19 cellular contexts compared by ENCODE assay signal in genomic region chr1:186403632-186404031, GRCh38. TPM values are rescaled to one million over a fixed set of nuclear protein-coding genes. Genes with fewer than 3 reads are reported as not detected.
DNase-seq lines count a peak whose midpoint lies in the region; ATAC-seq, FAIRE-seq and TF ChIP-seq lines count a peak whose summit lies in the region.
"Had no signal": no experiment of that assay in that cellular context is flagged by ENCODE, and none has a peak within 500 bp of the region (broad histone marks: within the 10 kb centered on the region; RNA-seq: fewer than 3 reads in every experiment).

No MANE protein-coding gene starts in this region.

- TF ChIP-seq RAD21 in HCT116 (IDR thresholded peaks at IDR 0.05; ENCODE audit: low read depth), result no peak
- TF ChIP-seq RAD21 in SK-N-SH (IDR thresholded peaks at IDR 0.05; ENCODE audit: low read length), result no peak

- peaks cover 13% of the 10 kb centered on the region for H3K36me3 Mint-ChIP-seq in T-helper 17 cell (ENCODE audit: low read depth)

- no peak overlapping the region for H3K4me2 ChIP-seq in HCT116 (ENCODE audit: low read length)
- no peak overlapping the region for H3K4me2 ChIP-seq in endothelial cell of umbilical vein (ENCODE audit: insufficient read depth, low read length)
- no peak overlapping the region for H3K4me2 ChIP-seq in SK-N-SH
- H3K4me2 ChIP-seq: A549 had no signal

- H3K4me3 Mint-ChIP-seq in T-helper 17 cell, result no peak overlapping the region
- H3K4me3 Mint-ChIP-seq: CD8-positive, alpha-beta memory T cell; HFFc6 had no signal

- ATAC-seq in HCT116, result no peak
- ATAC-seq in T-helper 17 cell, result no peak

- DNase-seq in HCT116 (ENCODE audit: low read depth, low spot score) (no peak), T-helper 17 cell (no peak), endothelial cell of umbilical vein (ENCODE audit: low read depth, low spot score) (no peak), COR-L47 (lab: John Stamatoyannopoulos, UW) (no peak), NCI-H510A (lab: John Stamatoyannopoulos, UW) (no peak), hypothalamus (lab: John Stamatoyannopoulos, UW) (no peak), SK-N-SH (no peak)
- DNase-seq: BE2C; CD8-positive, alpha-beta memory T cell; DMS79; HFFc6 had no signal

- H3K36me3 ChIP-seq in HCT116 (ENCODE audit: control insufficient read depth in 1 of 2, insufficient read depth in 2 of 2, low read length in 2 of 2) (peaks cover 28 to 36% of the 10 kb centered on the region in 2 experiments), endothelial cell of umbilical vein (ENCODE audit: control insufficient read depth in 2 of 2, extremely low read depth in 1 of 2, insufficient read depth in 2 of 2, low read length in 2 of 2) (peaks cover 2 to 9% of the 10 kb centered on the region in 2 experiments), SK-N-SH (replicated peaks in 1 of 2; ENCODE audit: control insufficient read depth in 1 of 2, insufficient read depth in 2 of 2, low read length in 1 of 2) (peaks cover 49 to 62% of the 10 kb centered on the region in 2 experiments)

- TF ChIP-seq POLR2A in HCT116 (IDR thresholded peaks at IDR 0.05; ENCODE audit: borderline replicate concordance, extremely low read depth, insufficient read depth, insufficient read length), result no peak
- no peak for TF ChIP-seq POLR2A in endothelial cell of umbilical vein (IDR thresholded peaks at IDR 0.05; ENCODE audit: low read depth, low read length)

- no peak for TF ChIP-seq CTCF in HCT116 (IDR thresholded peaks at IDR 0.05 in 2 of 3, conservative IDR thresholded peaks at IDR 0.05 in 1 of 3; ENCODE audit: borderline replicate concordance in 1 of 3, insufficient read depth in 1 of 3, low read depth in 2 of 3, low read length in 2 of 3)
- TF ChIP-seq CTCF in endothelial cell of umbilical vein (IDR thresholded peaks at IDR 0.05; ENCODE audit: extremely low read depth in 1 of 2, insufficient read depth in 1 of 2, low read depth in 1 of 2, low read length in 2 of 2), result no peak
- no peak for TF ChIP-seq CTCF in SK-N-SH (IDR thresholded peaks at IDR 0.05)

- no peaks in the 10 kb centered on the region for H3K9me1 ChIP-seq in endothelial cell of umbilical vein (replicated peaks; ENCODE audit: control insufficient read depth, extremely low read depth, insufficient read depth, low read length)

- RAD21 ChIA-PET in HCT116 (lab: Charles Lee; ENCODE audit: low non-redundant PET in 1 of 2, low total read pairs in 2 of 2, uncharacterized antibody in 2 of 2, unreplicated experiment in 2 of 2), result no interaction called here

- BruUV-seq in HCT116 (replicated peaks; lab: Mats Ljungman, UMichigan) (TSS peak; percentile 5), endothelial cell of umbilical vein (replicated peaks; lab: Mats Ljungman, UMichigan) (no TSS peak)

- no peaks in the 10 kb centered on the region for H3K27me3 Mint-ChIP-seq in T-helper 17 cell
- H3K27me3 Mint-ChIP-seq: CD8-positive, alpha-beta memory T cell had no signal

- no peak for TF ChIP-seq EP300 in SK-N-SH (IDR thresholded peaks at IDR 0.05; ENCODE audit: borderline replicate concordance in 1 of 2, low read depth in 1 of 2, low read length in 1 of 2)

- dilution Hi-C loops in endothelial cell of umbilical vein (cut with MboI; ENCODE audit: extremely low pct_ligation_motif_present, low sequenced_read_pairs), result no loop called here

- H3K9ac ChIP-seq in HCT116 (ENCODE audit: low read length) (no peak overlapping the region), endothelial cell of umbilical vein (replicated peaks; ENCODE audit: extremely low read depth, insufficient read depth, low read length) (peak overlapping the region; percentile 3), SK-N-SH (no peak overlapping the region)

- H2AFZ ChIP-seq in HCT116 (ENCODE audit: low read depth, low read length, poor library complexity, severe bottlenecking) (no peak overlapping the region), endothelial cell of umbilical vein (ENCODE audit: low read depth, low read length) (no peak overlapping the region), SK-N-SH (ENCODE audit: low read depth) (no peak overlapping the region)

- H3K4me3 ChIP-seq in HCT116 (replicated peaks in 1 of 2; ENCODE audit: low read depth in 1 of 2, low read length in 2 of 2) (no peak overlapping the region), endothelial cell of umbilical vein (replicated peaks in 1 of 3; ENCODE audit: insufficient read depth in 1 of 3, low read depth in 1 of 3, low read length in 3 of 3) (no peak overlapping the region), SK-N-SH (ENCODE audit: low read depth in 2 of 2, low read length in 1 of 2) (no peak overlapping the region)
- H3K4me3 ChIP-seq: A549, HAP-1 had no signal

- POLR2A ChIA-PET in HCT116 (lab: Charles Lee) (no interaction called here), endothelial cell of umbilical vein (lab: Charles Lee) (no interaction called here), SK-N-SH (lab: Yijun Ruan, JAX) (no interaction called here)

- H3K9me3 ChIP-seq in HCT116 (ENCODE audit: control insufficient read depth in 1 of 2, insufficient read depth in 1 of 2, low read depth in 1 of 2, low read length in 2 of 2) (no peaks in the 10 kb centered on the region), T-helper 17 cell (ENCODE audit: control insufficient read depth, low read length, poor library complexity, severe bottlenecking) (no peaks in the 10 kb centered on the region), endothelial cell of umbilical vein (replicated peaks; ENCODE audit: control insufficient read depth, insufficient read depth, low read length) (no peaks in the 10 kb centered on the region), SK-N-SH (no peaks in the 10 kb centered on the region)
- H3K9me3 ChIP-seq: A549, BE2C, HAP-1 had no signal

- peak overlapping the region; percentile 39 for H3K27ac Mint-ChIP-seq in T-helper 17 cell
- H3K27ac Mint-ChIP-seq: HFFc6 had no signal

- CTCF ChIA-PET in HCT116 (lab: Charles Lee) (interaction anchor here (0.8 to 3.0 kb wide), 6 partner anchors 7 to 403 kb away, joined by 3 to 12 read pairs (median 4); partner anchors contain the start of gene TPR), endothelial cell of umbilical vein (lab: Charles Lee) (interaction anchor here (0.7 to 1.8 kb wide), 36 partner anchors 10 to 583 kb away, joined by 3 to 25 read pairs (median 4); partner anchors contain the start of genes ODR4, PTGS2 and TPR), SK-N-SH (lab: Yijun Ruan, JAX) (interaction anchor here (0.7 to 3.8 kb wide), 15 partner anchors 10 to 583 kb away, joined by 3 to 24 read pairs (median 5); partner anchors contain the start of genes ODR4 and TPR)

- H3K27me3 ChIP-seq in HCT116 (ENCODE audit: insufficient read depth, low read length) (no peaks in the 10 kb centered on the region), endothelial cell of umbilical vein (ENCODE audit: control insufficient read depth in 2 of 2, insufficient read depth in 2 of 2, low read length in 2 of 2) (no peaks in the 10 kb centered on the region), SK-N-SH (ENCODE audit: insufficient read depth) (no peaks in the 10 kb centered on the region)
- H3K27me3 ChIP-seq: BE2C had no signal

- peaks cover 7% of the 10 kb centered on the region; the same call in 1 of the 2 replicates for H3K79me2 ChIP-seq in HCT116 (ENCODE audit: insufficient read depth, low read length)
- no peaks in the 10 kb centered on the region for H3K79me2 ChIP-seq in endothelial cell of umbilical vein (ENCODE audit: control insufficient read depth, insufficient read depth, low read length)
- no peaks in the 10 kb centered on the region for H3K79me2 ChIP-seq in SK-N-SH (ENCODE audit: insufficient read depth)

- H3K27ac ChIP-seq in HCT116 (ENCODE audit: low read depth, low read length) (no peak overlapping the region), endothelial cell of umbilical vein (ENCODE audit: insufficient read depth, low read depth, low read length) (peak overlapping the region; percentile 5), SK-N-SH (ENCODE audit: low read depth in 2 of 2, low read length in 1 of 2) (no peak overlapping the region)
- H3K27ac ChIP-seq: A549, C4-2B, HL-60 had no signal

- peaks cover 27% of the 10 kb centered on the region for H3F3A ChIP-seq in SK-N-SH (replicated peaks; ENCODE audit: insufficient read depth)

- peaks cover 5% of the 10 kb centered on the region for H3K4me1 Mint-ChIP-seq in T-helper 17 cell
- H3K4me1 Mint-ChIP-seq: CD8-positive, alpha-beta memory T cell had no signal

- H3K9me2 ChIP-seq in HCT116 (ENCODE audit: insufficient read depth) (no peaks in the 10 kb centered on the region), SK-N-SH (no peaks in the 10 kb centered on the region)

- intact Hi-C loops in HCT116 (cut with micrococcal nuclease) (loop anchor here (2.0 kb wide), 1 partner anchor 583 kb away; no protein-coding TSS in a partner anchor), endothelial cell of umbilical vein (cut with micrococcal nuclease) (loop anchor here (1.0 to 10.0 kb wide), 12 partner anchors 29 to 582 kb away; partner anchors contain the start of genes ODR4, PLA2G4A, PTGS2 and TPR)

- no peaks in the 10 kb centered on the region for H3K4me1 ChIP-seq in HCT116 (ENCODE audit: control insufficient read depth in 1 of 2, insufficient read depth in 2 of 2, low read length in 2 of 2)
- H3K4me1 ChIP-seq in endothelial cell of umbilical vein (ENCODE audit: control insufficient read depth, extremely low read depth, insufficient read depth, low read length), result peaks cover 6% of the 10 kb centered on the region
- peaks cover 0 to 4% of the 10 kb centered on the region in 2 experiments; a peak in 2 of 4 replicates for H3K4me1 ChIP-seq in SK-N-SH (ENCODE audit: control insufficient read depth in 1 of 2, insufficient read depth in 2 of 2, low read depth in 1 of 2, low read length in 1 of 2)
- H3K4me1 ChIP-seq: A549, BE2C, HAP-1 had no signal

- FAIRE-seq in endothelial cell of umbilical vein (lab: Jason Lieb, UNC), result no peak
- FAIRE-seq: GM12891, H1 had no signal

- H4K20me1 ChIP-seq in HCT116 (ENCODE audit: insufficient read depth) (0 out of 2 replicates have a peak, but pooled peaks cover 3% of the 10 kb centered on the region), endothelial cell of umbilical vein (replicated peaks; ENCODE audit: control insufficient read depth, extremely low read depth, insufficient read depth, low read length) (no peaks in the 10 kb centered on the region), SK-N-SH (ENCODE audit: insufficient read depth) (no peaks in the 10 kb centered on the region)

RNA-seq across cellular contexts. Expression of gene ODR4, which starts 28.0 kb away (rescaled TPM):
- total RNA-seq in HCT116 (2021; ENCODE audit: unreplicated experiment) (18.4 TPM), T-helper 17 cell (10 to 100 TPM; 18.6 to 22.5 TPM), endothelial cell of umbilical vein (17.3 and 18.6 TPM in 2 replicates)
- polyA plus RNA-seq in HCT116 (2012), result 7.3 and 8.5 TPM in 2 replicates
- polyA plus RNA-seq in endothelial cell of umbilical vein (4.9 and 6.0 TPM in 2 replicates), SK-N-SH (2012; rRNA removed) (8.2 and 12.2 TPM in 2 replicates)
- polyA plus RNA-seq in endothelial cell of umbilical vein (2011; cell fraction: cytosol; rRNA removed), result 8.2 and 10.1 TPM in 2 replicates
- 25.4 and 36.0 TPM in 2 replicates for polyA plus RNA-seq in endothelial cell of umbilical vein (2011; cell fraction: nucleus; rRNA removed)
- polyA plus RNA-seq in endothelial cell of umbilical vein (2012), result 12.6 and 14.8 TPM in 2 replicates
- 6.0 and 7.2 TPM in 2 replicates for polyA minus RNA-seq in endothelial cell of umbilical vein
- 9.7 TPM for polyA minus RNA-seq in endothelial cell of umbilical vein (2011; cell fraction: cytosol; rRNA and poly(A)+ RNA removed)
- 17.7 and 28.0 TPM in 2 replicates for polyA minus RNA-seq in endothelial cell of umbilical vein (2011; cell fraction: nucleus; rRNA and poly(A)+ RNA removed)
- 11.4 and 13.0 TPM in 2 replicates for polyA plus RNA-seq in SK-N-SH (2012; cell fraction: cytosol; rRNA removed)
- 9.1 and 25.0 TPM in 2 replicates for polyA plus RNA-seq in SK-N-SH (2012; cell fraction: nucleus; rRNA removed)

RNA-seq across cellular contexts. Expression of gene TPR, which starts 28.6 kb away (rescaled TPM):
- total RNA-seq in HCT116 (2021; ENCODE audit: unreplicated experiment) (131 TPM), T-helper 17 cell (100 to 1,000 TPM; 132 to 139 TPM), endothelial cell of umbilical vein (107 and 118 TPM in 2 replicates)
- polyA plus RNA-seq in HCT116 (2012), result 52.0 and 63.6 TPM in 2 replicates
- polyA plus RNA-seq in endothelial cell of umbilical vein (49.4 and 61.3 TPM in 2 replicates), SK-N-SH (2012; rRNA removed) (37.5 and 46.9 TPM in 2 replicates)
- 52.5 and 57.9 TPM in 2 replicates for polyA plus RNA-seq in endothelial cell of umbilical vein (2011; cell fraction: cytosol; rRNA removed)
- 169 and 212 TPM in 2 replicates for polyA plus RNA-seq in endothelial cell of umbilical vein (2011; cell fraction: nucleus; rRNA removed)
- 45.8 and 52.9 TPM in 2 replicates for polyA plus RNA-seq in endothelial cell of umbilical vein (2012)
- 166 and 181 TPM in 2 replicates for polyA minus RNA-seq in endothelial cell of umbilical vein
- polyA minus RNA-seq in endothelial cell of umbilical vein (2011; cell fraction: cytosol; rRNA and poly(A)+ RNA removed), result 71.6 TPM
- polyA minus RNA-seq in endothelial cell of umbilical vein (2011; cell fraction: nucleus; rRNA and poly(A)+ RNA removed), result 168 and 227 TPM in 2 replicates
- 23.8 and 25.9 TPM in 2 replicates for polyA plus RNA-seq in SK-N-SH (2012; cell fraction: cytosol; rRNA removed)
- 121 and 139 TPM in 2 replicates for polyA plus RNA-seq in SK-N-SH (2012; cell fraction: nucleus; rRNA removed)

RNA-seq across cellular contexts. Expression of gene PDC, which starts 57.3 kb away (rescaled TPM):
- total RNA-seq in HCT116 (2021; ENCODE audit: unreplicated experiment) (not detected), T-helper 17 cell (not detected), endothelial cell of umbilical vein (not detected in 2 replicates)
- not detected in 2 replicates for polyA plus RNA-seq in HCT116 (2012)
- polyA plus RNA-seq in endothelial cell of umbilical vein (not detected in 2 replicates), SK-N-SH (2012; rRNA removed) (not detected in 2 replicates)
- polyA plus RNA-seq in endothelial cell of umbilical vein (2011; cell fraction: cytosol; rRNA removed), result not detected in 2 replicates
- not detected in 2 replicates for polyA plus RNA-seq in endothelial cell of umbilical vein (2011; cell fraction: nucleus; rRNA removed)
- polyA plus RNA-seq in endothelial cell of umbilical vein (2012), result not detected in 2 replicates
- not detected in 2 replicates for polyA minus RNA-seq in endothelial cell of umbilical vein
- not detected for polyA minus RNA-seq in endothelial cell of umbilical vein (2011; cell fraction: cytosol; rRNA and poly(A)+ RNA removed)
- not detected in 2 replicates for polyA minus RNA-seq in endothelial cell of umbilical vein (2011; cell fraction: nucleus; rRNA and poly(A)+ RNA removed)
- 0.09 and 0.13 TPM in 2 replicates for polyA plus RNA-seq in SK-N-SH (2012; cell fraction: cytosol; rRNA removed)
- not detected in 2 replicates for polyA plus RNA-seq in SK-N-SH (2012; cell fraction: nucleus; rRNA removed)
- total RNA-seq: CD8-positive, alpha-beta memory T cell; G401; H1 had no signal
- polyA plus RNA-seq: A549; AG04450; CD8-positive, alpha-beta memory T cell; H1 had no signal
